ENCODE assay signal across 7 cellular contexts in genomic region chr18:33578371-33579146, GRCh38. TPM values are rescaled to one million over a fixed set of nuclear protein-coding genes. Genes with fewer than 3 reads are reported as not detected.
DNase-seq lines count a peak whose midpoint lies in the region; ATAC-seq and TF ChIP-seq lines count a peak whose summit lies in the region.

No MANE protein-coding gene starts in this region.

- peaks cover 33% of the 10 kb centered on the region for H3K4me1 Mint-ChIP-seq in WTC11
- H3K4me1 Mint-ChIP-seq in natural killer cell: no peaks in the 10 kb centered on the region

- peaks cover 7% of the 10 kb centered on the region for H3K27me3 ChIP-seq in left ventricle myocardium inferior (ENCODE audit: low read depth)
- H3K27me3 ChIP-seq in psoas muscle (ENCODE audit: insufficient read depth in 3 of 3, low read length in 2 of 3): peaks cover 0 to 48% (median 12%) of the 10 kb centered on the region in 3 donors

- H3K27ac ChIP-seq in left ventricle myocardium inferior (replicated peaks) (peak overlapping the region; percentile 90), psoas muscle (no peak overlapping the region)

- H3K9me3 ChIP-seq in left ventricle myocardium inferior (replicated peaks) (no peaks in the 10 kb centered on the region), psoas muscle (no peaks in the 10 kb centered on the region)

- H3K36me3 ChIP-seq in left ventricle myocardium inferior (no peaks in the 10 kb centered on the region), psoas muscle (ENCODE audit: insufficient read depth in 1 of 2, low read depth in 1 of 2) (no peaks in the 10 kb centered on the region)

- DNase-seq in HEK293T (ENCODE audit: extremely low spot score) (peak; percentile 67), WTC11 (ENCODE audit: low spot score) (peak; percentile 35), left ventricle myocardium inferior (peak; percentile 33), psoas muscle (peak; percentile 25 to 57), natural killer cell (no peak), NOMO-1 treated with DMSO at 0.1 percent for 48 hours (lab: John Stamatoyannopoulos, UW; ENCODE audit: unreplicated experiment) (no peak), ACHN (no peak)

- intact Hi-C loops in left ventricle myocardium inferior (cut with micrococcal nuclease) (no loop called here), psoas muscle (cut with DNase I) (no loop called here), natural killer cell (cut with micrococcal nuclease) (no loop called here)

- H3K27me3 Mint-ChIP-seq in WTC11 (ENCODE audit: low read depth) (peaks cover 21% of the 10 kb centered on the region), natural killer cell (ENCODE audit: low read depth in 2 of 2) (peaks cover 10 to 11% of the 10 kb centered on the region in 2 donors)

- H3K36me3 Mint-ChIP-seq in WTC11 (peaks cover 4% of the 10 kb centered on the region), natural killer cell (no peaks in the 10 kb centered on the region)

- TF ChIP-seq CTCF in WTC11 (IDR thresholded peaks at IDR 0.05) (no peak), left ventricle myocardium inferior (IDR thresholded peaks at IDR 0.05; ENCODE audit: borderline replicate concordance) (no peak), psoas muscle (IDR thresholded peaks at IDR 0.05) (no peak), natural killer cell (IDR thresholded peaks at IDR 0.05) (no peak)

- ATAC-seq in WTC11: peak; percentile 35
- peak in 1 of 4 donors; percentile 35 for ATAC-seq in psoas muscle
- ATAC-seq in natural killer cell: no peak

- H3K9me3 Mint-ChIP-seq in WTC11 (no peaks in the 10 kb centered on the region), natural killer cell (peaks cover 5 to 7% of the 10 kb centered on the region in 2 donors)

- H3K27ac Mint-ChIP-seq in WTC11 (no peak overlapping the region), natural killer cell (no peak overlapping the region)

- POLR2A ChIA-PET in HEK293T (lab: Yijun Ruan, JAX): interaction anchor here (1.2 kb wide), 1 partner anchor 25 kb away, joined by 3 read pairs; no protein-coding TSS in a partner anchor
- POLR2A ChIA-PET in WTC11 (lab: Charles Lee): no interaction called here

- in situ Hi-C loops in ACHN (cut with HindIII; ENCODE audit: low pct_ligation_motif_present, low pct_unique_long_range_greater_than_20kb, low sequenced_read_pairs): no loop called here

- H3K4me3 ChIP-seq in left ventricle myocardium inferior (peak overlapping the region; percentile 78), psoas muscle (peak overlapping the region; percentile 56)

- H3K4me1 ChIP-seq in left ventricle myocardium inferior (peaks cover 47% of the 10 kb centered on the region), psoas muscle (no peaks in the 10 kb centered on the region)

- CTCF ChIA-PET in HEK293T (lab: Yijun Ruan, JAX): interaction anchor here (0.6 to 1.2 kb wide), 2 partner anchors 121 to 347 kb away, joined by 3 to 4 read pairs; no protein-coding TSS in a partner anchor
- CTCF ChIA-PET in WTC11 (lab: Charles Lee): interaction anchor here (0.6 kb wide), 1 partner anchor 647 kb away, joined by 4 read pairs; no protein-coding TSS in a partner anchor

- WGBS in psoas muscle, 3 donors: 0 to 1% (median 1%) methylated on average over 35 to 93 of the region's 103 CpGs

- peak overlapping the region; percentile 69 for H3K4me3 Mint-ChIP-seq in WTC11
- H3K4me3 Mint-ChIP-seq in natural killer cell: no peak overlapping the region

TF ChIP-seq in HEK293T, 16 proteins besides CTCF, POLR2A, EP300 and RAD21:
- no peak for TF ChIP-seq SUZ12 (IDR thresholded peaks at IDR 0.05)

TF ChIP-seq in WTC11, 78 proteins besides CTCF, POLR2A, EP300 and RAD21:
- no peak for TF ChIP-seq AR (CRISPR knock-in tag; IDR thresholded peaks at IDR 0.05)
- no peak; the same call in 1 of the 2 replicates for TF ChIP-seq TEAD1 (CRISPR knock-in tag; IDR thresholded peaks at IDR 0.05)
- TF ChIP-seq FOXP4 (CRISPR knock-in tag; IDR thresholded peaks at IDR 0.05): no peak
- no peak for TF ChIP-seq MLX (CRISPR knock-in tag; IDR thresholded peaks at IDR 0.05)
- no peak for TF ChIP-seq HMGA2 (CRISPR knock-in tag; IDR thresholded peaks at IDR 0.05)
- TF ChIP-seq RELA (CRISPR knock-in tag; IDR thresholded peaks at IDR 0.05; ENCODE audit: borderline replicate concordance): no peak
- no peak for TF ChIP-seq JUN (CRISPR knock-in tag; IDR thresholded peaks at IDR 0.05)
- TF ChIP-seq USF1 (CRISPR knock-in tag; IDR thresholded peaks at IDR 0.05): no peak
- no peak for TF ChIP-seq KAT7 (CRISPR knock-in tag; IDR thresholded peaks at IDR 0.05; ENCODE audit: borderline replicate concordance)
- TF ChIP-seq E2F5 (CRISPR knock-in tag; IDR thresholded peaks at IDR 0.05): no peak
- TF ChIP-seq TEAD4 (CRISPR knock-in tag; IDR thresholded peaks at IDR 0.05): no peak
- no peak for TF ChIP-seq NR3C1 (CRISPR knock-in tag; conservative IDR thresholded peaks at IDR 0.05; ENCODE audit: low read depth)

RNA-seq across cellular contexts. Expression of gene ASXL3, which starts 0.5 kb away (rescaled TPM):
- 0.35 to 0.76 TPM (median 0.66 TPM) in 3 replicates for total RNA-seq in WTC11 (2021)
- total RNA-seq in left ventricle myocardium inferior: 6.7 TPM
- total RNA-seq in psoas muscle: under 1 TPM; 0.08 to 0.41 (median 0.17) TPM
- polyA plus RNA-seq in psoas muscle: under 1 TPM in 1 of 3 donors, not detected in 2; 0.01 TPM
- not detected for total RNA-seq in natural killer cell

Comparison
In these comparisons a context has a peak if more than half of its experiments do, and no peak if none do; other contexts are left out.
1. DNase-seq: peak in HEK293T (single experiment), WTC11 (single experiment), left ventricle myocardium inferior (single experiment) and psoas muscle (2 of 2); none in natural killer cell (single experiment), NOMO-1 treated with DMSO at 0.1 percent for 48 hours (single experiment) and ACHN (single experiment).